In the genomic region with DNA sequence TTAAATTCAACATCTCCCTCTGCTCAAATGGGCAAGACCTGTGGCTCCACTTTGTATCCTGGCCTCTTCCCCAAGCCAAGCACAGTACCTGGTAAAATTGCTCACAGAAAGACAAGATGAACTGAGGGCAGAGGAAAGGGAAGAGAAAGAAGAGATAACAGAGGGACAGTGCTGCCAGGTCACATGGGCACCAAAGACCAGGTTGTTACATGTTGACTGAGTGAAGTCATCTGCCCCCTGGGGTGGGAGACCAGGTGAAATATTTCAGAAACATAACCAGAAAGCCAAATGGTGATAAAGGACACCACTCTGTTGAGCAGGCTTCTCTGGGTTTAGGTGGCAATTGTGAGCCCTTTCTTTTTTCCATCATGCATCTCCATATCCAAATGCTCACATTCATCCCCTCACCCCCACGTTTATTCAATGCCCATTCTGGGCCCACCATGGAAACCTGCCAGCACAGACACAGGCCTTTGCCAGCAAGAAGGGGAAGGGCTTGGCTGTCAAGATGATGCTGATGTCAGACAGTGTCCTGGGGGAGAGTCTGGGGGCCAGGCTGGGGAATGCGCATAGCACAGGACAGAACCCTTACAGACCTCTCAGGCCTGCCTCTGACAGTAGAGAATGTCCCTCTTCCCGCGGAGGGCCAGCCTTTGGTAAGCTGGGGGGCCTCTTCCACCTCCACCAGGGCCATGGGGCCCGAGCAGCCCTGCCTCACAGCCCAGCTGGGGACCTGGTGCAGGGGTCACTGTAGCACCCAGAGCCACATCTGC, we compare ENCODE assay signal across 15 cellular contexts.
"Had no signal": no experiment of that assay in that cellular context is flagged by ENCODE, and none has a peak within 500 bp of the region (broad histone marks: within the 10 kb centered on the region; RNA-seq: fewer than 3 reads in every experiment).

No MANE protein-coding gene starts in this region.

- H3K9me3 ChIP-seq: ascending aorta, colonic mucosa, uterus had no signal

- H3K27me3 ChIP-seq: ascending aorta, cardiac muscle cell, colonic mucosa, hepatocyte, neural progenitor cell, uterus had no signal

- H3K27ac Mint-ChIP-seq: activated naive CD8-positive, alpha-beta T cell treated with anti-CD3 and anti-CD28 coated beads, Interleukin-2, amount 50 U/mL, for 24 hours; mesothelial cell of epicardium; neural progenitor cell had no signal

- H3K4me2 ChIP-seq: hepatocyte, neural progenitor cell, smooth muscle cell had no signal

- H3K4me3 ChIP-seq: ascending aorta, cardiac muscle cell, colonic mucosa, hepatocyte, neural progenitor cell, smooth muscle cell, uterus had no signal

- H3K27ac ChIP-seq: ascending aorta, cardiac muscle cell, colonic mucosa, epithelial cell of prostate, hepatocyte, neural progenitor cell, uterus had no signal

- H3K4me1 Mint-ChIP-seq: mesothelial cell of epicardium, neural progenitor cell had no signal

- H3K27me3 Mint-ChIP-seq: activated naive CD8-positive, alpha-beta T cell treated with anti-CD3 and anti-CD28 coated beads, Interleukin-2, amount 50 U/mL, for 24 hours had no signal

- H3K36me3 ChIP-seq: colonic mucosa, neural progenitor cell, uterus had no signal

- H3K4me1 ChIP-seq: ascending aorta, colonic mucosa, neural progenitor cell had no signal

- H3K9ac ChIP-seq: neural progenitor cell had no signal

- H3K9me3 Mint-ChIP-seq: activated naive CD8-positive, alpha-beta T cell treated with anti-CD3 and anti-CD28 coated beads, Interleukin-2, amount 50 U/mL, for 24 hours; mesothelial cell of epicardium; neural progenitor cell had no signal

- ATAC-seq: activated CD4-positive, CD25-positive, alpha-beta regulatory T cell treated with anti-CD3 and anti-CD28 coated beads, Interleukin-2, amount 50 U/mL, for 24 hours; activated naive CD8-positive, alpha-beta T cell treated with anti-CD3 and anti-CD28 coated beads, Interleukin-2, amount 50 U/mL, for 24 hours had no signal

- H3K4me3 Mint-ChIP-seq: activated naive CD8-positive, alpha-beta T cell treated with anti-CD3 and anti-CD28 coated beads, Interleukin-2, amount 50 U/mL, for 24 hours; mesothelial cell of epicardium; neural progenitor cell had no signal

- DNase-seq: activated CD4-positive, alpha-beta T cell treated with anti-CD3 and anti-CD28 coated beads, Interleukin-2, amount 50 U/mL, for 4 hours; activated naive CD4-positive, alpha-beta T cell treated with Interleukin-2 at 50 U/mL for 16 hours; activated naive CD8-positive, alpha-beta T cell treated with anti-CD3 and anti-CD28 coated beads, Interleukin-2, amount 50 U/mL, for 24 hours; colonic mucosa; effector CD4-positive, alpha-beta T cell; kidney; uterus had no signal
